In genomic region chr16:79863128-79864031, GRCh38 we compare ENCODE assay signal across 33 cellular contexts.
"Had no signal": no experiment of that assay in that cellular context is flagged by ENCODE, and none has a peak within 500 bp of the region (broad histone marks: within the 10 kb centered on the region; RNA-seq: fewer than 3 reads in every experiment).

No MANE protein-coding gene starts in this region.

- H3K4me3 ChIP-seq: adrenal gland, body of pancreas, coronary artery, dorsolateral prefrontal cortex, gastrocnemius medialis, ovary, skin epidermis, upper lobe of left lung, vagina had no signal

- DNase-seq: activated CD4-positive, alpha-beta T cell treated with anti-CD3 and anti-CD28 coated beads for 1 hour; activated CD4-positive, alpha-beta T cell treated with anti-CD3 and anti-CD28 coated beads, Interleukin-2, amount 50 U/mL, for 1 hour; activated CD8-positive, alpha-beta memory T cell treated with anti-CD3 and anti-CD28 coated beads, Interleukin-2, amount 10 ng/mL, durations not matched to agents 7 days and 5 days; activated CD8-positive, alpha-beta T cell treated with anti-CD3 and anti-CD28 coated beads, Interleukin-2, amount 10 ng/mL, durations not matched to agents 7 days and 5 days; activated naive CD4-positive, alpha-beta T cell treated with Interleukin-2 at 50 U/mL for 16 hours; activated T-cell treated with anti-CD3 and anti-CD28 coated beads, Interleukin-2, amount 50 U/mL, for 48 hours; adrenal gland; aorta; body of pancreas; effector memory CD4-positive, alpha-beta T cell; gastrocnemius medialis; glutamatergic neuron; hippocampal formation; left cardiac atrium; midbrain; naive thymus-derived CD4-positive, alpha-beta T cell; ovary; stimulated activated CD4-positive, alpha-beta T cell treated with anti-CD3 and anti-CD28 coated beads, Interleukin-4, amount 100 ng/mL, for 4 hours; stimulated activated CD8-positive, alpha-beta memory T cell treated with anti-CD3 and anti-CD28 coated beads, Interleukin-4, amount 100 ng/mL, for 48 hours; stimulated activated naive CD8-positive, alpha-beta T cell treated with anti-CD3 and anti-CD28 coated beads, Interleukin-15, amount 100 ng/mL, for 72 hours; T-cell; upper lobe of left lung had no signal

- ATAC-seq: activated CD8-positive, alpha-beta memory T cell treated with anti-CD3 and anti-CD28 coated beads, Interleukin-2, amount 10 ng/mL, durations not matched to agents 7 days and 5 days; activated CD8-positive, alpha-beta T cell treated with anti-CD3 and anti-CD28 coated beads, Interleukin-2, amount 10 ng/mL, durations not matched to agents 7 days and 5 days; body of pancreas; gastrocnemius medialis; left cardiac atrium; naive thymus-derived CD4-positive, alpha-beta T cell; sciatic nerve; stimulated activated memory B cell treated with anti-CD40 and anti-IgM and Interleukin-4, amounts not matched to agents 10 μg/mL and 1 μg/mL and 100 μg/mL, for 72 hours; stimulated activated naive CD8-positive, alpha-beta T cell treated with anti-CD3 and anti-CD28 coated beads, Interleukin-15, amount 100 ng/mL, for 72 hours; T-cell; WTC11 had no signal

- H3K4me1 Mint-ChIP-seq: activated CD8-positive, alpha-beta memory T cell treated with anti-CD3 and anti-CD28 coated beads, Interleukin-2, amount 10 ng/mL, durations not matched to agents 7 days and 5 days; stimulated activated memory B cell treated with anti-CD40 and anti-IgM and Interleukin-4, amounts not matched to agents 10 μg/mL and 1 μg/mL and 100 μg/mL, for 72 hours; stimulated activated naive CD8-positive, alpha-beta T cell treated with anti-CD3 and anti-CD28 coated beads, Interleukin-15, amount 100 ng/mL, for 72 hours; T-cell; WTC11 had no signal

- H3K27ac ChIP-seq: adrenal gland, body of pancreas, coronary artery, gastrocnemius medialis, ovary, skin epidermis, upper lobe of left lung, vagina had no signal

- H3K4me3 Mint-ChIP-seq: activated CD8-positive, alpha-beta memory T cell treated with anti-CD3 and anti-CD28 coated beads, Interleukin-2, amount 10 ng/mL, durations not matched to agents 7 days and 5 days; activated CD8-positive, alpha-beta T cell treated with anti-CD3 and anti-CD28 coated beads, Interleukin-2, amount 10 ng/mL, durations not matched to agents 7 days and 5 days; activated naive CD8-positive, alpha-beta T cell; naive thymus-derived CD4-positive, alpha-beta T cell; stimulated activated memory B cell treated with anti-CD40 and anti-IgM and Interleukin-4, amounts not matched to agents 10 μg/mL and 1 μg/mL and 100 μg/mL, for 72 hours; stimulated activated naive CD8-positive, alpha-beta T cell treated with anti-CD3 and anti-CD28 coated beads, Interleukin-15, amount 100 ng/mL, for 72 hours; T-cell; T-helper 2 cell treated with Interferon-gamma antibody and Interleukin-4, amounts not matched to agents 5 μg/mL and 100 μg/mL, for 36 hours; WTC11 had no signal

- H3K9me3 ChIP-seq: adrenal gland, body of pancreas, gastrocnemius medialis, ovary, upper lobe of left lung, vagina had no signal

- H3K36me3 Mint-ChIP-seq: activated CD8-positive, alpha-beta memory T cell treated with anti-CD3 and anti-CD28 coated beads, Interleukin-2, amount 10 ng/mL, durations not matched to agents 7 days and 5 days; activated naive CD8-positive, alpha-beta T cell; naive thymus-derived CD4-positive, alpha-beta T cell; stimulated activated memory B cell treated with anti-CD40 and anti-IgM and Interleukin-4, amounts not matched to agents 10 μg/mL and 1 μg/mL and 100 μg/mL, for 72 hours; T-cell; WTC11 had no signal

- H3K9me3 Mint-ChIP-seq: activated T-helper 2 cell treated with anti-CD3 and anti-CD28 coated beads, Interferon-gamma antibody, Interleukin-2, Interleukin-4, amounts not matched to agents 10 μg/mL and 5 μg/mL and 100 μg/mL, durations not matched to agents 14 hours and 24 hours and 36 hours; stimulated activated memory B cell treated with anti-CD40 and anti-IgM and Interleukin-4, amounts not matched to agents 10 μg/mL and 1 μg/mL and 100 μg/mL, for 72 hours; stimulated activated naive CD8-positive, alpha-beta T cell treated with anti-CD3 and anti-CD28 coated beads, Interleukin-15, amount 100 ng/mL, for 72 hours; T-cell; T-helper 2 cell treated with Interferon-gamma antibody and Interleukin-4, amounts not matched to agents 5 μg/mL and 100 μg/mL, for 36 hours; WTC11 had no signal

- H3K27me3 Mint-ChIP-seq: activated naive CD8-positive, alpha-beta T cell; stimulated activated naive CD8-positive, alpha-beta T cell treated with anti-CD3 and anti-CD28 coated beads, Interleukin-15, amount 100 ng/mL, for 72 hours had no signal

- H3K27me3 ChIP-seq: adrenal gland, body of pancreas, gastrocnemius medialis, ovary, upper lobe of left lung, vagina had no signal

- H3K4me1 ChIP-seq: adrenal gland, body of pancreas, gastrocnemius medialis, upper lobe of left lung, vagina had no signal

- H3K36me3 ChIP-seq: adrenal gland, gastrocnemius medialis, ovary, upper lobe of left lung, vagina had no signal

- H3K27ac Mint-ChIP-seq: activated CD8-positive, alpha-beta memory T cell treated with anti-CD3 and anti-CD28 coated beads, Interleukin-2, amount 10 ng/mL, durations not matched to agents 7 days and 5 days; activated CD8-positive, alpha-beta T cell treated with anti-CD3 and anti-CD28 coated beads, Interleukin-2, amount 10 ng/mL, durations not matched to agents 7 days and 5 days; activated naive CD8-positive, alpha-beta T cell; activated T-helper 2 cell treated with anti-CD3 and anti-CD28 coated beads, Interferon-gamma antibody, Interleukin-2, Interleukin-4, amounts not matched to agents 10 μg/mL and 5 μg/mL and 100 μg/mL, durations not matched to agents 14 hours and 24 hours and 36 hours; naive thymus-derived CD4-positive, alpha-beta T cell; progenitor cell of endocrine pancreas; stimulated activated memory B cell treated with anti-CD40 and anti-IgM and Interleukin-4, amounts not matched to agents 10 μg/mL and 1 μg/mL and 100 μg/mL, for 72 hours; stimulated activated naive CD8-positive, alpha-beta T cell treated with anti-CD3 and anti-CD28 coated beads, Interleukin-15, amount 100 ng/mL, for 72 hours; T-cell; T-helper 2 cell treated with Interferon-gamma antibody and Interleukin-4, amounts not matched to agents 5 μg/mL and 100 μg/mL, for 36 hours; WTC11 had no signal
